Comparison of ENCODE assay signal across 22 cellular contexts in the genomic region with DNA sequence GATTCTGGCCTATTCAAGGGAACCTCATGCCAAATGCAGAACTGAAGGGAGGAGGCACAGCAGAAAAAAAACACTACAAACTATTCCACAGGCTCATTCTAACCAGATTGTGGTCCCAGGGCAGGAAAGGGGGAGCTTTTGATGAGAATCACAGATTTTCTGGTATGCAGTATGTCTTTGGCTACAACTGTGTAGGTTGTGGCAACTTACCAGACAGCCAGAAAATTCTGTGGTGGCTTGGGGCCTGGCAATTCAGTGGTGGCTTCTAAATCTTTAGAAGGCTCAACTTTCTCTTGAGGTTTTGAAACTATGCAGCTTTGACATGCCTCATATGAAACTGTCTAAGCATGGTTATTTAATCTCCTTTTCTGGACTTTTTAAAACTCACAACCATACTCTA.
"Had no signal": no experiment of that assay in that cellular context is flagged by ENCODE, and none has a peak within 500 bp of the region (broad histone marks: within the 10 kb centered on the region; RNA-seq: fewer than 3 reads in every experiment).

No MANE protein-coding gene starts in this region.

- H3K9me3 ChIP-seq: ascending aorta, right lobe of liver, thyroid gland, upper lobe of right lung had no signal

- H3K4me3 ChIP-seq: ascending aorta, right lobe of liver, smooth muscle cell, thyroid gland, upper lobe of right lung had no signal

- H3K36me3 Mint-ChIP-seq: activated naive CD4-positive, alpha-beta T cell treated with anti-CD3 and anti-CD28 coated beads, Interleukin-2, amount 50 U/mL, for 24 hours had no signal

- H3K27ac ChIP-seq: ascending aorta, epithelial cell of prostate, right lobe of liver, thyroid gland, upper lobe of right lung had no signal

- DNase-seq: activated CD4-positive, alpha-beta T cell treated with anti-CD3 and anti-CD28 coated beads for 1 hour; activated CD4-positive, alpha-beta T cell treated with anti-CD3 and anti-CD28 coated beads, Interleukin-2, amount 50 U/mL, for 1 hour; activated gamma-delta T cell treated with Interleukin-2 at 50 U/mL for 16 hours; activated T-cell treated with anti-CD3 and anti-CD28 coated beads, Interleukin-2, amount 50 U/mL, for 1 hour; cerebellar nuclear complex; cortex of kidney; foreskin fibroblast; kidney; mammary epithelial cell; occipital lobe; right lobe of liver; stimulated activated CD4-positive, alpha-beta T cell treated with anti-CD3 and anti-CD28 coated beads, Interleukin-2, amount 100 ng/mL, for 48 hours; stimulated activated naive CD4-positive, alpha-beta T cell; T-helper 9 cell; thyroid gland; upper lobe of right lung had no signal

- H3K27ac Mint-ChIP-seq: activated naive CD4-positive, alpha-beta T cell treated with anti-CD3 and anti-CD28 coated beads, Interleukin-2, amount 50 U/mL, for 24 hours had no signal

- ATAC-seq: left lobe of liver, right lobe of liver, upper lobe of right lung had no signal

- H3K9me3 Mint-ChIP-seq: neural crest cell had no signal

- H3K4me1 Mint-ChIP-seq: activated naive CD4-positive, alpha-beta T cell treated with anti-CD3 and anti-CD28 coated beads, Interleukin-2, amount 50 U/mL, for 24 hours had no signal

- H3K27me3 Mint-ChIP-seq: activated naive CD4-positive, alpha-beta T cell treated with anti-CD3 and anti-CD28 coated beads, Interleukin-2, amount 50 U/mL, for 24 hours had no signal

- H3K4me1 ChIP-seq: ascending aorta, right lobe of liver, thyroid gland, upper lobe of right lung had no signal

- H3K36me3 ChIP-seq: ascending aorta, right lobe of liver, thyroid gland, upper lobe of right lung had no signal

- H3K27me3 ChIP-seq: ascending aorta, right lobe of liver, thyroid gland, upper lobe of right lung had no signal

- H3K4me3 Mint-ChIP-seq: activated naive CD4-positive, alpha-beta T cell treated with anti-CD3 and anti-CD28 coated beads, Interleukin-2, amount 50 U/mL, for 24 hours; neural crest cell had no signal
